In the genomic region with DNA sequence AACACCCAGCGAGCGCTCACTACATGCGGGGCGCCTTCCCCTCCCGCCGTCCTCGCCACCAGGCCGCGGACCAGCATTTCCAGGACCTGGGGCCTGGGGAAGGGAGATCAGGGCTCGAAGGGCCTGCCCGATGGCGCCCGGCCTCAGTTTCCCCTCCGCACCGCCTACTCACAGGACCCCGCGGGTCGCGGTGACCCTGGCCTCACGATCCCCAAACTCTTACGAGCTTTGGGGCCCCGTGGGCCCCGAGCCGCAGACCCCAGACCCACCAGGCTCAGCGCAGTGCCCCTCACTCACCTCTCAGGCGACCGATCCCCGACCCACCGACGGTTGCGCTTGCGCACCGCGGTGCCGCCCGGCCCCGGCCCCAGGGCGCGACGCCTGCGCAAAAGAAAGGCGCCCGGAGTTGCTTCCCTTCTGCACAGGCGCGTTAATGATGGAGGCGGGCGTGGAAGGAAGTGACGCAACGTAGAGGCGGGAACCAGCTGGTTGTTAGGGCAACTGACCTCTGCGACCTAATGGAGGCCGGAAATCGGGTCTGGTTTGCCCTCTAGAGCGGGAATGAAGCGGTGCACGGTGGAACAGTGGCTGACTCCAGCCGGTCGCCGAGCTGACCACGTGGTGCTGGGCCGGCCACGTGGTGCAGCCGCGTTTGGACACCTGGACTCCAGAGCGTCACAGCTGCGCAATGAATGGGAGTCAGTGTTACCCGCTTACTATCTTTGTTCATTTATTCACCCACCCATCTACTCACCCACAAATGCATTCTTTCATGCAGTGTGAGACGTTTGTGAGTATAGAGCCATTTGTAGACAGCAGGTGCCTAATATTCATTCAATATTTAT, we compare ENCODE assay signal across 1 cellular context.
TF ChIP-seq lines count a peak whose summit lies in the region.

A gene with protein sequence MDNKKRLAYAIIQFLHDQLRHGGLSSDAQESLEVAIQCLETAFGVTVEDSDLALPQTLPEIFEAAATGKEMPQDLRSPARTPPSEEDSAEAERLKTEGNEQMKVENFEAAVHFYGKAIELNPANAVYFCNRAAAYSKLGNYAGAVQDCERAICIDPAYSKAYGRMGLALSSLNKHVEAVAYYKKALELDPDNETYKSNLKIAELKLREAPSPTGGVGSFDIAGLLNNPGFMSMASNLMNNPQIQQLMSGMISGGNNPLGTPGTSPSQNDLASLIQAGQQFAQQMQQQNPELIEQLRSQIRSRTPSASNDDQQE (minus strand): TSS at position 338 of the 845 bp plus-strand sequence. CDS start 14,205 bp downstream, outside the sequence.

TF ChIP-seq in K562, 482 proteins besides CTCF, POLR2A, EP300 and RAD21 (continued from another document):
- TF ChIP-seq, protein P1, sequence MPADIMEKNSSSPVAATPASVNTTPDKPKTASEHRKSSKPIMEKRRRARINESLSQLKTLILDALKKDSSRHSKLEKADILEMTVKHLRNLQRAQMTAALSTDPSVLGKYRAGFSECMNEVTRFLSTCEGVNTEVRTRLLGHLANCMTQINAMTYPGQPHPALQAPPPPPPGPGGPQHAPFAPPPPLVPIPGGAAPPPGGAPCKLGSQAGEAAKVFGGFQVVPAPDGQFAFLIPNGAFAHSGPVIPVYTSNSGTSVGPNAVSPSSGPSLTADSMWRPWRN (IDR thresholded peaks at IDR 0.05; ENCODE audit: low read depth), result no peak
- TF ChIP-seq JUND (IDR thresholded peaks at IDR 0.05; ENCODE audit: borderline replicate concordance, low read depth, low read length) (peak; percentile 86), JUND (tag; IDR thresholded peaks at IDR 0.05; ENCODE audit: borderline replicate concordance, low read depth, low read length) (peak; percentile 74; the same call in 1 of the 3 replicates), SP1 (CRISPR knock-in tag; IDR thresholded peaks at IDR 0.05) (peak; percentile 93), ID3 (CRISPR knock-in tag; IDR thresholded peaks at IDR 0.05) (no peak), ID3 (tag; IDR thresholded peaks at IDR 0.05) (peak; percentile 85), ZNF592 (IDR thresholded peaks at IDR 0.05) (peak; percentile 98), EGR1 (conservative IDR thresholded peaks at IDR 0.05) (peak; percentile 37; the same call in 1 of the 2 replicates), ZBED1 (IDR thresholded peaks at IDR 0.05) (no peak), MBD2 (IDR thresholded peaks at IDR 0.05; ENCODE audit: borderline replicate concordance, low read depth) (peak; percentile 76), MTA3 (IDR thresholded peaks at IDR 0.05; ENCODE audit: borderline replicate concordance) (peak; percentile 65; the same call in 1 of the 2 replicates), ZNF785 (CRISPR knock-in tag; IDR thresholded peaks at IDR 0.05) (no peak)
- TF ChIP-seq, protein P2, sequence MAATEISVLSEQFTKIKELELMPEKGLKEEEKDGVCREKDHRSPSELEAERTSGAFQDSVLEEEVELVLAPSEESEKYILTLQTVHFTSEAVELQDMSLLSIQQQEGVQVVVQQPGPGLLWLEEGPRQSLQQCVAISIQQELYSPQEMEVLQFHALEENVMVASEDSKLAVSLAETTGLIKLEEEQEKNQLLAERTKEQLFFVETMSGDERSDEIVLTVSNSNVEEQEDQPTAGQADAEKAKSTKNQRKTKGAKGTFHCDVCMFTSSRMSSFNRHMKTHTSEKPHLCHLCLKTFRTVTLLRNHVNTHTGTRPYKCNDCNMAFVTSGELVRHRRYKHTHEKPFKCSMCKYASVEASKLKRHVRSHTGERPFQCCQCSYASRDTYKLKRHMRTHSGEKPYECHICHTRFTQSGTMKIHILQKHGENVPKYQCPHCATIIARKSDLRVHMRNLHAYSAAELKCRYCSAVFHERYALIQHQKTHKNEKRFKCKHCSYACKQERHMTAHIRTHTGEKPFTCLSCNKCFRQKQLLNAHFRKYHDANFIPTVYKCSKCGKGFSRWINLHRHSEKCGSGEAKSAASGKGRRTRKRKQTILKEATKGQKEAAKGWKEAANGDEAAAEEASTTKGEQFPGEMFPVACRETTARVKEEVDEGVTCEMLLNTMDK (IDR thresholded peaks at IDR 0.05; ENCODE audit: borderline replicate concordance, insufficient read depth, low read depth, low read length, poor library complexity, severe bottlenecking), result peak; percentile 92
